In genomic region chr5:109688647-109688998, GRCh38 we compare ENCODE assay signal across 1 cellular context.
TF ChIP-seq lines count a peak whose summit lies in the region.

No MANE protein-coding gene starts in this region.

TF ChIP-seq in HEK293, 187 proteins besides CTCF, POLR2A, EP300 and RAD21 (continued from another document):
- TF ChIP-seq ZNF362 (tag by site-specific recombination; IDR thresholded peaks at IDR 0.05), result peak; percentile 84
- TF ChIP-seq ZBTB44 (tag by site-specific recombination; IDR thresholded peaks at IDR 0.05), result peak; percentile 19; the same call in 1 of the 2 replicates
- no peak for TF ChIP-seq ZNF175 (tag by site-specific recombination; IDR thresholded peaks at IDR 0.05)
- TF ChIP-seq SP7 (tag by site-specific recombination; IDR thresholded peaks at IDR 0.05), result peak; percentile 73
- no peak for TF ChIP-seq ZNF26 (tag by site-specific recombination; IDR thresholded peaks at IDR 0.05)
- no peak for TF ChIP-seq HOXA7 (CRISPR knock-in tag; IDR thresholded peaks at IDR 0.05; ENCODE audit: borderline replicate concordance)
- TF ChIP-seq ZNF248 (tag by site-specific recombination; IDR thresholded peaks at IDR 0.05), result no peak
- TF ChIP-seq ZNF624 (tag by site-specific recombination; IDR thresholded peaks at IDR 0.05), result no peak
- no peak for TF ChIP-seq ZNF791 (tag by site-specific recombination; IDR thresholded peaks at IDR 0.05)
- TF ChIP-seq ZNF580 (tag by site-specific recombination; IDR thresholded peaks at IDR 0.05), result peak; percentile 65; the same call in 1 of the 2 replicates
- no peak for TF ChIP-seq INSM2 (tag by site-specific recombination; IDR thresholded peaks at IDR 0.05)
- 0 out of 2 replicates have a peak, but pooled peaks have one; percentile 22 for TF ChIP-seq ZSCAN16 (tag by site-specific recombination; IDR thresholded peaks at IDR 0.05)
- no peak for TF ChIP-seq ZBTB21 (tag by site-specific recombination; IDR thresholded peaks at IDR 0.05)
- TF ChIP-seq MYNN (tag by site-specific recombination; IDR thresholded peaks at IDR 0.05; ENCODE audit: borderline replicate concordance), result no peak
- peak; percentile 62 for TF ChIP-seq KLF8 (tag by site-specific recombination; IDR thresholded peaks at IDR 0.05)
- TF ChIP-seq ZNF274 (IDR thresholded peaks at IDR 0.05; ENCODE audit: low read length), result no peak
- no peak for TF ChIP-seq ZNF274 (tag by site-specific recombination; IDR thresholded peaks at IDR 0.05; ENCODE audit: borderline replicate concordance)
- TF ChIP-seq ZNF501 (tag by site-specific recombination; IDR thresholded peaks at IDR 0.05), result peak; percentile 85
- TF ChIP-seq ZNF112 (tag by site-specific recombination; IDR thresholded peaks at IDR 0.05), result no peak
- no peak for TF ChIP-seq SP3 (tag by site-specific recombination; IDR thresholded peaks at IDR 0.05)
- TF ChIP-seq ZNF600 (tag by site-specific recombination; IDR thresholded peaks at IDR 0.05), result no peak
- TF ChIP-seq ZFP69B (tag by site-specific recombination; IDR thresholded peaks at IDR 0.05), result peak; percentile 25; the same call in 1 of the 2 replicates
- no peak for TF ChIP-seq WT1 (tag by site-specific recombination; IDR thresholded peaks at IDR 0.05)
- no peak for TF ChIP-seq ZNF157 (tag by site-specific recombination; IDR thresholded peaks at IDR 0.05)
- peak; percentile 44; the same call in 1 of the 2 replicates for TF ChIP-seq ZNF610 (tag by site-specific recombination; IDR thresholded peaks at IDR 0.05; ENCODE audit: borderline replicate concordance)
- TF ChIP-seq ZNF529 (tag by site-specific recombination; IDR thresholded peaks at IDR 0.05; ENCODE audit: insufficient replicate concordance), result peak; percentile 21
- TF ChIP-seq PRDM6 (tag by site-specific recombination; IDR thresholded peaks at IDR 0.05), result peak; percentile 89
- TF ChIP-seq ZNF280D (tag by site-specific recombination; IDR thresholded peaks at IDR 0.05), result peak; percentile 91
- TF ChIP-seq ZNF146 (tag by site-specific recombination; IDR thresholded peaks at IDR 0.05), result no peak
- no peak for TF ChIP-seq ZNF521 (tag by site-specific recombination; IDR thresholded peaks at IDR 0.05)
- TF ChIP-seq ZIC2 (tag by site-specific recombination; IDR thresholded peaks at IDR 0.05), result no peak
- peak; percentile 69; the same call in 1 of the 2 replicates for TF ChIP-seq ZNF2 (tag by site-specific recombination; IDR thresholded peaks at IDR 0.05)
- TF ChIP-seq ZNF837 (tag by site-specific recombination; IDR thresholded peaks at IDR 0.05), result no peak
- no peak for TF ChIP-seq ZNF138 (tag by site-specific recombination; IDR thresholded peaks at IDR 0.05; ENCODE audit: borderline replicate concordance)
- TF ChIP-seq GLI2 (tag by site-specific recombination; IDR thresholded peaks at IDR 0.05; ENCODE audit: borderline replicate concordance, low read depth), result no peak
- peak; percentile 97 for TF ChIP-seq TRIM28 (IDR thresholded peaks at IDR 0.05; ENCODE audit: borderline replicate concordance, low read length)
- 0 out of 2 replicates have a peak, but pooled peaks have one; percentile 12 for TF ChIP-seq ZNF140 (tag by site-specific recombination; IDR thresholded peaks at IDR 0.05)
- TF ChIP-seq ZNF626 (tag by site-specific recombination; IDR thresholded peaks at IDR 0.05), result peak; percentile 90
- TF ChIP-seq ZBTB6 (tag by site-specific recombination; IDR thresholded peaks at IDR 0.05), result no peak
- no peak for TF ChIP-seq ZXDB (tag by site-specific recombination; IDR thresholded peaks at IDR 0.05)
- no peak for TF ChIP-seq RBAK (tag by site-specific recombination; IDR thresholded peaks at IDR 0.05)
- no peak for TF ChIP-seq ZNF530 (tag by site-specific recombination; IDR thresholded peaks at IDR 0.05; ENCODE audit: low read depth)
- TF ChIP-seq ZNF24 (tag by site-specific recombination; IDR thresholded peaks at IDR 0.05), result 0 out of 2 replicates have a peak, but pooled peaks have one; percentile 53
- TF ChIP-seq ZNF394 (tag by site-specific recombination; IDR thresholded peaks at IDR 0.05; ENCODE audit: borderline replicate concordance), result no peak; the same call in 1 of the 2 replicates
- TF ChIP-seq ZNF629 (tag by site-specific recombination; IDR thresholded peaks at IDR 0.05), result 0 out of 2 replicates have a peak, but pooled peaks have one; percentile 20
- peak; percentile 98 for TF ChIP-seq SETDB1 (IDR thresholded peaks at IDR 0.05; ENCODE audit: insufficient read length, low read length)
- TF ChIP-seq PRDM1 (tag by site-specific recombination; IDR thresholded peaks at IDR 0.05), result peak; percentile 73
- TF ChIP-seq ZNF621 (tag by site-specific recombination; IDR thresholded peaks at IDR 0.05), result no peak
- TF ChIP-seq ZNF558 (tag by site-specific recombination; IDR thresholded peaks at IDR 0.05), result peak; percentile 84; the same call in 1 of the 2 replicates
- TF ChIP-seq ZNF596 (tag by site-specific recombination; IDR thresholded peaks at IDR 0.05), result no peak
